ENCODE assay signal across 13 cellular contexts in genomic region chr17:7060165-7060890, GRCh38. TPM values are rescaled to one million over a fixed set of nuclear protein-coding genes. Genes with fewer than 3 reads are reported as not detected.
DNase-seq lines count a peak whose midpoint lies in the region; TF ChIP-seq lines count a peak whose summit lies in the region.
"Had no signal": no experiment of that assay in that cellular context is flagged by ENCODE, and none has a peak within 500 bp of the region (broad histone marks: within the 10 kb centered on the region; RNA-seq: fewer than 3 reads in every experiment).

No MANE protein-coding gene starts in this region.

- H3K9me3 Mint-ChIP-seq in activated naive CD8-positive, alpha-beta T cell (ENCODE audit: low read depth) = no peaks in the 10 kb centered on the region

- H3K4me3 Mint-ChIP-seq in activated naive CD8-positive, alpha-beta T cell = no peak overlapping the region

- DNase-seq in AG08396 (ENCODE audit: low spot score) (peak; percentile 50), LHCN-M2 (ENCODE audit: low read depth) (peak; percentile 97), lung microvascular endothelial cell (ENCODE audit: low read depth in 2 of 2) (peak; percentile 86 to 99), DMS153 (lab: John Stamatoyannopoulos, UW) (no peak), BE2C (no peak), ecto neural progenitor cell (ENCODE audit: low spot score) (no peak), NCI-H446 treated with DMSO at 0.1 percent for 48 hours (lab: John Stamatoyannopoulos, UW) (no peak)
- DNase-seq: DND-41, heart left ventricle, NCI-H774, substantia nigra had no signal

- H3K4me1 ChIP-seq in BE2C = peaks cover 10% of the 10 kb centered on the region
- H3K4me1 ChIP-seq: heart left ventricle had no signal

- no peaks in the 10 kb centered on the region for H3K9me3 ChIP-seq in BE2C
- H3K9me3 ChIP-seq: heart left ventricle, neutrophil had no signal

- no peak overlapping the region for H3K4me3 ChIP-seq in BE2C (ENCODE audit: low read depth, low read length)
- H3K4me3 ChIP-seq: heart left ventricle had no signal

- TF ChIP-seq CTCF in BE2C (IDR thresholded peaks at IDR 0.05; ENCODE audit: low read depth, low read length) = no peak

- no peaks in the 10 kb centered on the region for H3K27me3 ChIP-seq in BE2C

- H3K36me3 ChIP-seq in BE2C = no peaks in the 10 kb centered on the region
- H3K36me3 ChIP-seq: heart left ventricle, neutrophil had no signal

- H3K27ac Mint-ChIP-seq in activated naive CD8-positive, alpha-beta T cell = peak overlapping the region; percentile 84

- H3K4me1 Mint-ChIP-seq in activated naive CD8-positive, alpha-beta T cell (ENCODE audit: low read depth) = peaks cover 16% of the 10 kb centered on the region

- H3K27me3 Mint-ChIP-seq in activated naive CD8-positive, alpha-beta T cell = peaks cover 5% of the 10 kb centered on the region

- H3K36me3 Mint-ChIP-seq in activated naive CD8-positive, alpha-beta T cell = no peaks in the 10 kb centered on the region

RNA-seq across cellular contexts. Expression of gene SLC16A11, which starts 16.4 kb away (rescaled TPM):
- total RNA-seq in LHCN-M2 (2014; rRNA removed) = 0.11 TPM in 1 of 2 replicates, not detected in the other
- polyA plus RNA-seq in LHCN-M2 (2012) = 0.12 TPM
- total RNA-seq in lung microvascular endothelial cell = 0.22 and 1.2 TPM in 2 replicates
- not detected for polyA plus RNA-seq in BE2C (2012; ENCODE audit: insufficient read depth, insufficient read length, low read depth)

RNA-seq across cellular contexts. Expression of gene CLEC10A, which starts 19.7 kb away (rescaled TPM):
- total RNA-seq in LHCN-M2 (2014; rRNA removed) (not detected in 2 replicates), lung microvascular endothelial cell (0.99 and 1.7 TPM in 2 replicates)
- polyA plus RNA-seq in LHCN-M2 (2012) = not detected
- not detected for polyA plus RNA-seq in BE2C (2012; ENCODE audit: insufficient read depth, insufficient read length, low read depth)

RNA-seq across cellular contexts. Expression of gene SLC16A13, which starts 24.5 kb away (rescaled TPM):
- total RNA-seq in LHCN-M2 (2014; rRNA removed) (0.63 TPM in 1 of 2 replicates, not detected in the other), lung microvascular endothelial cell (1.3 and 2.4 TPM in 2 replicates)
- polyA plus RNA-seq in LHCN-M2 (2012) = 2.8 TPM
- polyA plus RNA-seq in BE2C (2012; ENCODE audit: insufficient read depth, insufficient read length, low read depth) = not detected

RNA-seq across cellular contexts. Expression of gene BCL6B, which starts 37.5 kb away (rescaled TPM):
- total RNA-seq in LHCN-M2 (2014; rRNA removed) = not detected in 2 replicates
- polyA plus RNA-seq in LHCN-M2 (2012) = not detected
- 54.5 and 59.9 TPM in 2 replicates for total RNA-seq in lung microvascular endothelial cell
- polyA plus RNA-seq in BE2C (2012; ENCODE audit: insufficient read depth, insufficient read length, low read depth) = 0.62 TPM

RNA-seq across cellular contexts. Expression of gene RNASEK, which starts 47.9 kb away (rescaled TPM):
- total RNA-seq in LHCN-M2 (2014; rRNA removed) (161 and 204 TPM in 2 replicates), lung microvascular endothelial cell (34.2 and 60.7 TPM in 2 replicates)
- polyA plus RNA-seq in LHCN-M2 (2012) = 619 TPM
- 154 TPM for polyA plus RNA-seq in BE2C (2012; ENCODE audit: insufficient read depth, insufficient read length, low read depth)

Comparison
In these comparisons a context has a peak if more than half of its experiments do, and no peak if none do; other contexts are left out.
1. DNase-seq: peak in AG08396 (single experiment), LHCN-M2 (single experiment) and lung microvascular endothelial cell (2 of 2); none in DMS153 (single experiment), BE2C (single experiment), ecto neural progenitor cell (single experiment) and NCI-H446 treated with DMSO at 0.1 percent for 48 hours (single experiment).